Comparison of ENCODE assay signal across 9 cellular contexts in genomic region chr11:13009921-13010736, GRCh38. TPM values are rescaled to one million over a fixed set of nuclear protein-coding genes. Genes with fewer than 3 reads are reported as not detected.
DNase-seq lines count a peak whose midpoint lies in the region; ATAC-seq, FAIRE-seq and TF ChIP-seq lines count a peak whose summit lies in the region.
"Had no signal": no experiment of that assay in that cellular context is flagged by ENCODE, and none has a peak within 500 bp of the region (broad histone marks: within the 10 kb centered on the region; RNA-seq: fewer than 3 reads in every experiment).

No MANE protein-coding gene starts in this region.

- intact Hi-C loops in Right ventricle myocardium superior (cut with DNase I) (loop anchor here (10.0 kb wide), 1 partner anchor 95 kb away; no protein-coding TSS in a partner anchor), cardiac septum (cut with DNase I) (no loop called here), left lung (cut with DNase I) (no loop called here), vagina (cut with DNase I) (no loop called here)

- H3K36me3 ChIP-seq in bronchial epithelial cell (ENCODE audit: control insufficient read depth, insufficient read depth, low read length) = no peaks in the 10 kb centered on the region
- H3K36me3 ChIP-seq in left lung = no peaks in the 10 kb centered on the region
- H3K36me3 ChIP-seq in vagina = no peaks in the 10 kb centered on the region

- no peaks in the 10 kb centered on the region for H3K27me3 ChIP-seq in bronchial epithelial cell (ENCODE audit: control insufficient read depth, insufficient read depth, low read length)
- H3K27me3 ChIP-seq in left lung = peaks cover 60 to 97% of the 10 kb centered on the region in 2 donors
- peaks cover 10% of the 10 kb centered on the region for H3K27me3 ChIP-seq in vagina

- no peak for ATAC-seq in Right ventricle myocardium superior (ENCODE audit: poor library complexity)
- peak; percentile 48 for ATAC-seq in left lung
- ATAC-seq in GM19452 (IDR thresholded peaks at IDR 0.05; ENCODE audit: unreplicated experiment) = no peak

- peak overlapping the region; percentile 50 for H3K4me3 ChIP-seq in bronchial epithelial cell (ENCODE audit: low read depth, low read length)
- peak overlapping the region; percentile 19 to 30 for H3K4me3 ChIP-seq in left lung
- peak overlapping the region; percentile 39 to 46 for H3K4me3 ChIP-seq in vagina

- H3K4me1 ChIP-seq in left lung (peaks cover 4 to 17% of the 10 kb centered on the region in 2 donors), vagina (peaks cover 22% of the 10 kb centered on the region)

- DNase-seq in Right ventricle myocardium superior (peak; percentile 43), cardiac septum (ENCODE audit: low spot score) (no peak), bronchial epithelial cell (ENCODE audit: low read depth) (peak; percentile 40), left lung (peak in 1 of 2 donors; percentile 70), vagina (ENCODE audit: extremely low spot score in 2 of 2) (no peak), DMS114 treated with DMSO at 0.1 percent for 48 hours (lab: John Stamatoyannopoulos, UW; ENCODE audit: unreplicated experiment) (no peak), dedifferentiated amniotic fluid mesenchymal stem cell (ENCODE audit: extremely low spot score) (no peak)
- DNase-seq: erythroblast had no signal

- H3K9me3 ChIP-seq in left lung (no peaks in the 10 kb centered on the region), vagina (no peaks in the 10 kb centered on the region)

- FAIRE-seq in bronchial epithelial cell (lab: Jason Lieb, UNC) = no peak

- TF ChIP-seq CTCF in bronchial epithelial cell (IDR thresholded peaks at IDR 0.05; ENCODE audit: insufficient read depth, low read length, severe bottlenecking) (no peak), left lung (IDR thresholded peaks at IDR 0.05) (no peak), vagina (IDR thresholded peaks at IDR 0.05) (no peak)

- TF ChIP-seq POLR2A in vagina (IDR thresholded peaks at IDR 0.05) = no peak

- H3K27ac ChIP-seq in left lung (no peak overlapping the region), vagina (no peak overlapping the region)

RNA-seq across cellular contexts. Expression of gene RASSF10, which starts 1.0 kb away (rescaled TPM):
- 0.22 TPM for total RNA-seq in Right ventricle myocardium superior
- total RNA-seq in cardiac septum = 0.08 TPM
- total RNA-seq in bronchial epithelial cell = 2.1 and 2.4 TPM in 2 replicates
- total RNA-seq in left lung = 1 to 10 TPM; 2.0 to 4.5 TPM
- 3.7 TPM for total RNA-seq in vagina

Comparison
In these comparisons a context has a peak if more than half of its experiments do, and no peak if none do; other contexts are left out.
1. DNase-seq: peak in Right ventricle myocardium superior (single experiment) and bronchial epithelial cell (single experiment); none in cardiac septum (single experiment), vagina (0 of 2), DMS114 treated with DMSO at 0.1 percent for 48 hours (single experiment) and dedifferentiated amniotic fluid mesenchymal stem cell (single experiment).
2. Peak in every context shown above with its lines, with median percentiles within 50 percentile points of each other: H3K4me3 ChIP-seq.